25 cellular contexts compared by ENCODE assay signal in the genomic region with DNA sequence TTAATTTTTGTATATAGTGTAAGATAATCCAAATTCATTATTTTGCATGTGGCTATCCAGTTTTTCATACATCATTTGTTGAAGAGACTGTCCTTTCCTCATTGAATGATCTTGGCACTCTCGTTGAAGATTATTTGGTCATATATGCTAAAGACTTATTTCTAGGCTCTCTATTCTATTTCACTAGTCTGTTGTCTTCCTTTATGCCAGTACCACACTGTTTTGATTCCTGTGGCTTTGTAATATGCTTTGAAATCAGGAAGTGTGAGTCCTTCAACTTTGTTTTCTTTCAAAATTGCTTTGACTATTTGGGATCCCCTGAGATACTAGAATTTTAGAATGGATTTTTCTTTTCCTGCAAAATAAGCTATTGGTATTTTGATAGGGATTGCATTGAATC.
"Had no signal": no experiment of that assay in that cellular context is flagged by ENCODE, and none has a peak within 500 bp of the region (broad histone marks: within the 10 kb centered on the region; RNA-seq: fewer than 3 reads in every experiment).

No MANE protein-coding gene starts in this region.

- ATAC-seq: esophagus mucosa; gastrocnemius medialis; heart right ventricle; left cardiac atrium; lower lobe of right lung; mucosa of descending colon; naive thymus-derived CD8-positive, alpha-beta T cell had no signal

- H3K36me3 ChIP-seq: gastrocnemius medialis, heart right ventricle, lower lobe of right lung had no signal

- H3K4me1 ChIP-seq: esophagus squamous epithelium, gastrocnemius medialis, lower lobe of right lung had no signal

- H3K4me3 ChIP-seq: coronary artery, dorsolateral prefrontal cortex, esophagus squamous epithelium, gastrocnemius medialis, heart right ventricle, left ventricle myocardium inferior, lower lobe of right lung, mucosa of descending colon had no signal

- FAIRE-seq: islet of Langerhans, keratinocyte had no signal

- H3K27ac ChIP-seq: coronary artery, dorsolateral prefrontal cortex, epithelial cell of prostate, esophagus squamous epithelium, gastrocnemius medialis, heart right ventricle, left ventricle myocardium inferior, lower lobe of right lung had no signal

- DNase-seq: dermis blood vessel endothelial cell; dorsolateral prefrontal cortex; effector CD4-positive, alpha-beta T cell; effector memory CD4-positive, alpha-beta T cell; erythroblast; esophagus squamous epithelium; foreskin fibroblast; foreskin melanocyte; gastrocnemius medialis; glutamatergic neuron; head of caudate nucleus; heart right ventricle; hippocampal formation; left cardiac atrium; left ventricle myocardium inferior; lower lobe of right lung; mesenchymal stem cell; mucosa of descending colon; naive B cell; naive thymus-derived CD8-positive, alpha-beta T cell had no signal

- H3K27me3 ChIP-seq: dorsolateral prefrontal cortex, esophagus squamous epithelium, gastrocnemius medialis, heart right ventricle had no signal
